ENCODE assay signal across 1 cellular context in the genomic region with DNA sequence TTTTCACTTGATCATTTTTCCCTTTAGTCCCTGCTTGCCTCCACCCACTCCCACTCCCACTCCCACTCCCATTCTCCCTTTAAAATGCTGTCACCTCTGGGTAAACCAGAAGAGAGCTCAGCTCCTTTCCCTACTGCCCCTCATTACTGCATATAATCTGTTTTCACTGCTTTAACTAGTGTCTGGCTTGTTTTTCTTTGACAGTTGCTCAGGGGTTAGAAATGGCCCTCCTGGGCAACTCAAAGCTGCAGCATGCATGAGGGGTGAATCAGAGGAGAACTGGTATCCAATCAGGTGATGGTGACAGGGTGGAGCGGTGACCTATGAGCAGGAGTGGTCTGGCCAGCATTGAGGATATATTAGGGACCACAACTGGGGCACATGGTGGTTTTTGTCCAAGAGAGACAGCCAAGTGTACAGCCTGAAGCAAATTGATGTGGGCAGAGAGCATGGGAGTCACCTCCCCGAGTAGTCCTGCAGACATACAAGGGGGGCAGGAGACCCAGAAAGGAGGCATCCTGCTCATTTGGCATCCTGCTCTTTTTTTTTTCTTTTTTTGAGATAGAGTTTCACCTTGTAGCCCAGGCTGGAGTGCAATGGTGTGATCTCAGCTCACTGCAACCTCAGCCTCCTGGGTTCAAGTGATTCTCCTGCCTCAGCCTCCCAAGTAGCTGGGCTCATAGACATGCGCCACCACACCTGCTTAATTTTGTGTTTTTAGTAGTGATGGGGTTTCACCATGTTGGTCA.
TF ChIP-seq lines count a peak whose summit lies in the region.

No MANE protein-coding gene starts in this region.

TF ChIP-seq in IMR-90, 13 proteins besides CTCF, POLR2A, EP300 and RAD21 (continued from another document):
- TF ChIP-seq, protein P1, sequence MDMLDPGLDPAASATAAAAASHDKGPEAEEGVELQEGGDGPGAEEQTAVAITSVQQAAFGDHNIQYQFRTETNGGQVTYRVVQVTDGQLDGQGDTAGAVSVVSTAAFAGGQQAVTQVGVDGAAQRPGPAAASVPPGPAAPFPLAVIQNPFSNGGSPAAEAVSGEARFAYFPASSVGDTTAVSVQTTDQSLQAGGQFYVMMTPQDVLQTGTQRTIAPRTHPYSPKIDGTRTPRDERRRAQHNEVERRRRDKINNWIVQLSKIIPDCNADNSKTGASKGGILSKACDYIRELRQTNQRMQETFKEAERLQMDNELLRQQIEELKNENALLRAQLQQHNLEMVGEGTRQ (IDR thresholded peaks at IDR 0.05; ENCODE audit: low read depth, low read length): peak; percentile 52; the same call in 1 of the 2 replicates
- no peak for TF ChIP-seq CHD1 (IDR thresholded peaks at IDR 0.05; ENCODE audit: low read depth, low read length)
- TF ChIP-seq BHLHE40 (IDR thresholded peaks at IDR 0.05; ENCODE audit: low read depth, low read length): peak; percentile 46
- TF ChIP-seq FOS (IDR thresholded peaks at IDR 0.05; ENCODE audit: low read depth, low read length): peak; percentile 50; the same call in 1 of the 2 replicates
